Comparison of ENCODE assay signal across 8 cellular contexts in genomic region chr10:110919971-110920881, GRCh38. TPM values are rescaled to one million over a fixed set of nuclear protein-coding genes. Genes with fewer than 3 reads are reported as not detected.
DNase-seq lines count a peak whose midpoint lies in the region; ATAC-seq, FAIRE-seq and TF ChIP-seq lines count a peak whose summit lies in the region.

No MANE protein-coding gene starts in this region.

- TF ChIP-seq CTCF in bronchial epithelial cell (IDR thresholded peaks at IDR 0.05; ENCODE audit: insufficient read depth, low read length, severe bottlenecking) (no peak), spleen (IDR thresholded peaks at IDR 0.05 in 8 of 11, conservative IDR thresholded peaks at IDR 0.05 in 3 of 11) (no peak)

- H3K27ac ChIP-seq in HUES64 (ENCODE audit: low read depth, low read length) = peak overlapping the region; percentile 67
- peak overlapping the region; percentile 82 to 100 (median 96) for H3K27ac ChIP-seq in spleen

- peak overlapping the region; percentile 71 for H3K9ac ChIP-seq in HUES64 (ENCODE audit: low read depth, low read length)

- peak; percentile 29 for ATAC-seq in GM21529 (IDR thresholded peaks at IDR 0.05; ENCODE audit: unreplicated experiment)

- peak in 1 of 3 donors; percentile 24 for TF ChIP-seq POLR2A in spleen (IDR thresholded peaks at IDR 0.05)

- in situ Hi-C loops in SK-MEL-5 (cut with HindIII; ENCODE audit: low pct_unique_long_range_greater_than_20kb, low sequenced_read_pairs) = no loop called here

- H3K9me3 ChIP-seq in HUES64 (ENCODE audit: insufficient read depth, low read depth, low read length) = no peaks in the 10 kb centered on the region
- no peaks in the 10 kb centered on the region for H3K9me3 ChIP-seq in spleen

- H3K4me3 ChIP-seq in GM08714 (ENCODE audit: low read length) (peak overlapping the region; percentile 81), HUES64 (ENCODE audit: low read length) (peak overlapping the region; percentile 89), bronchial epithelial cell (ENCODE audit: low read depth, low read length) (peak overlapping the region; percentile 63), spleen (peak overlapping the region; percentile 56 to 93 (median 74))

- no peaks in the 10 kb centered on the region for H3K36me3 ChIP-seq in HUES64 (ENCODE audit: insufficient read depth, low read length)
- H3K36me3 ChIP-seq in bronchial epithelial cell (ENCODE audit: control insufficient read depth, insufficient read depth, low read length) = no peaks in the 10 kb centered on the region
- H3K36me3 ChIP-seq in spleen = peaks cover 0 to 15% (median 0%) of the 10 kb centered on the region in 6 donors

- intact Hi-C loops in spleen (cut with DNase I; ENCODE audit: low total_unique reads) = no loop called here

- peaks cover 30% of the 10 kb centered on the region for H3K4me1 ChIP-seq in HUES64 (ENCODE audit: insufficient read depth, low read length)
- H3K4me1 ChIP-seq in spleen = peaks cover 13 to 85% (median 61%) of the 10 kb centered on the region in 6 donors

- WGBS in HUES64 = under 1% methylated on average over 44 of the region's 44 CpGs
- WGBS in spleen, 5 donors = 0 to 1% (median 1%) methylated on average over 29 to 44 of the region's 44 CpGs

- FAIRE-seq in bronchial epithelial cell (lab: Jason Lieb, UNC) = no peak

- DNase-seq in SK-MEL-5 (ENCODE audit: low read depth, low spot score) = peak; percentile 49
- DNase-seq in bronchial epithelial cell (ENCODE audit: low read depth) = no peak
- peak; percentile 70 for DNase-seq in islet precursor cell
- no peak for DNase-seq in spleen
- DNase-seq in HuH-7 (ENCODE audit: low spot score) = no peak

- H3K27me3 ChIP-seq in HUES64 (ENCODE audit: insufficient read depth, low read length) (no peaks in the 10 kb centered on the region), bronchial epithelial cell (ENCODE audit: control insufficient read depth, insufficient read depth, low read length) (no peaks in the 10 kb centered on the region), spleen (replicated peaks in 1 of 7) (no peaks in the 10 kb centered on the region)

RNA-seq across cellular contexts. Expression of gene SHOC2, which starts 0.8 kb away (rescaled TPM):
- 16.3 TPM for polyA plus RNA-seq in HUES64 (2013, experiment 1 of 2)
- 18.4 TPM for polyA plus RNA-seq in HUES64 (2013, experiment 2 of 2)
- 17.5 and 20.3 TPM in 2 replicates for total RNA-seq in SK-MEL-5 (2014; rRNA removed; shearing (Covaris generic))
- 10.3 and 10.6 TPM in 2 replicates for polyA plus RNA-seq in SK-MEL-5 (2015; cell fraction: cytosol; rRNA removed)
- 7.1 TPM in 2 replicates for polyA plus RNA-seq in SK-MEL-5 (2015; cell fraction: nucleus; rRNA removed)
- 30.3 and 52.9 TPM in 2 replicates for total RNA-seq in bronchial epithelial cell
- total RNA-seq in spleen = 10 to 100 TPM; 60.6 to 80.4 (median 72.2) TPM
- polyA plus RNA-seq in spleen = 10 to 100 TPM; 17.6 to 24.5 (median 20.5) TPM

RNA-seq across cellular contexts. Expression of gene BBIP1, which starts 1.2 kb away (rescaled TPM):
- 17.7 TPM for polyA plus RNA-seq in HUES64 (2013, experiment 1 of 2)
- polyA plus RNA-seq in HUES64 (2013, experiment 2 of 2) = 31.6 TPM
- 23.5 and 34.9 TPM in 2 replicates for total RNA-seq in SK-MEL-5 (2014; rRNA removed; shearing (Covaris generic))
- polyA plus RNA-seq in SK-MEL-5 (2015; cell fraction: cytosol; rRNA removed) = 8.6 and 12.7 TPM in 2 replicates
- polyA plus RNA-seq in SK-MEL-5 (2015; cell fraction: nucleus; rRNA removed) = 18.4 and 22.9 TPM in 2 replicates
- 11.6 and 25.0 TPM in 2 replicates for total RNA-seq in bronchial epithelial cell
- total RNA-seq in spleen = 10 to 100 TPM; 20.7 to 40.0 (median 34.4) TPM
- 10 to 100 TPM; 22.3 to 27.5 (median 22.5) TPM for polyA plus RNA-seq in spleen

RNA-seq across cellular contexts. Expression of gene PDCD4, which starts 48.5 kb away (rescaled TPM):
- 11.2 TPM for polyA plus RNA-seq in HUES64 (2013, experiment 1 of 2)
- polyA plus RNA-seq in HUES64 (2013, experiment 2 of 2) = 30.2 TPM
- 22.3 and 29.3 TPM in 2 replicates for total RNA-seq in SK-MEL-5 (2014; rRNA removed; shearing (Covaris generic))
- 49.2 and 53.4 TPM in 2 replicates for polyA plus RNA-seq in SK-MEL-5 (2015; cell fraction: cytosol; rRNA removed)
- 27.7 and 42.3 TPM in 2 replicates for polyA plus RNA-seq in SK-MEL-5 (2015; cell fraction: nucleus; rRNA removed)
- total RNA-seq in bronchial epithelial cell (77.9 and 136 TPM in 2 replicates), spleen (100 to 1,000 TPM; 128 to 201 (median 146) TPM)
- 100 to 1,000 TPM; 121 to 204 (median 176) TPM for polyA plus RNA-seq in spleen

Comparison
In these comparisons a context has a peak if more than half of its experiments do, and no peak if none do; other contexts are left out.
1. DNase-seq: peak in SK-MEL-5 (single experiment) and islet precursor cell (single experiment); none in bronchial epithelial cell (single experiment), spleen (single experiment) and HuH-7 (single experiment).
2. Peak in every context shown above with its lines, with median percentiles within 50 percentile points of each other: H3K4me3 ChIP-seq.